Comparison of ENCODE assay signal across 16 cellular contexts in the genomic region with DNA sequence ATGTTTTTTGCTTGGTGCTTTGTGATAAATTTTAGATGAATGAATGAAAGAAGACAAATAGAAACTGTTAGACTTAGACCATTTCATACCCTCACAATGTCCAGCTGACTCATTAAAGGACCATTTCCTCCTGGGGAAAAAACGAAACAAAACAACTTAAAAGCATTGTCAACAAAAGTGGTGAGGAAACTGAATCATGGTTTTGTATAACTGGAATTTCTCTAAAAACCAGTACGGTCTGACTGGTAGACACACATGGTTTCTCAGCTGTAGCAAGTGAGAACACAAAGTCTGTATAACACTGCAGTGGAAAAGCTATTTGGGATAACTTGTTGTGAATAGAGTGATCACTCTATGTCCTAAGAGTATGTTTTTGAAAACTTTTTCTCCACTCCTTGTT. TPM values are rescaled to one million over a fixed set of nuclear protein-coding genes. Genes with fewer than 3 reads are reported as not detected.
DNase-seq lines count a peak whose midpoint lies in the region; TF ChIP-seq lines count a peak whose summit lies in the region.
"Had no signal": no experiment of that assay in that cellular context is flagged by ENCODE, and none has a peak within 500 bp of the region (broad histone marks: within the 10 kb centered on the region; RNA-seq: fewer than 3 reads in every experiment).

No MANE protein-coding gene starts in this region.

- H2AK5ac ChIP-seq in mesenchymal stem cell (ENCODE audit: low read length, severe bottlenecking), result no peak overlapping the region
- H2AK5ac ChIP-seq in H9 (ENCODE audit: insufficient read length, low read length), result no peak overlapping the region

- peaks cover 29% of the 10 kb centered on the region for H3K4me1 Mint-ChIP-seq in Calu3 (ENCODE audit: low read depth, unreplicated experiment)
- peaks cover 3 to 5% of the 10 kb centered on the region in 2 experiments for H3K4me1 Mint-ChIP-seq in H9

- peaks cover 7% of the 10 kb centered on the region for H3K27me3 Mint-ChIP-seq in Calu3 (ENCODE audit: unreplicated experiment)
- peaks cover 48% of the 10 kb centered on the region for H3K27me3 Mint-ChIP-seq in H9 (ENCODE audit: low read depth)

- CTCF ChIA-PET in PC-9 (lab: Charles Lee) (interaction anchor here (0.6 kb wide), 1 partner anchor 167 kb away, joined by 5 read pairs; no protein-coding TSS in a partner anchor), Calu3 (lab: Charles Lee) (interaction anchor here (0.9 to 7.3 kb wide), 14 partner anchors 9 to 168 kb away, joined by 3 to 135 read pairs (median 6); a partner anchor contains a TSS)

- H3K9me2 ChIP-seq in PC-9 (ENCODE audit: insufficient read depth), result no peaks in the 10 kb centered on the region

- BruUV-seq in PC-9 (replicated peaks; lab: Mats Ljungman, UMichigan) (no TSS peak), Calu3 (replicated peaks; lab: Mats Ljungman, UMichigan) (no TSS peak)

- H3K4me3 Mint-ChIP-seq in Calu3 (ENCODE audit: low read depth, unreplicated experiment) (no peak overlapping the region), H9 (no peak overlapping the region)
- H3K4me3 Mint-ChIP-seq: activated CD8-positive, alpha-beta T cell treated with anti-CD3 and anti-CD28 coated beads, Interleukin-2, amount 10 ng/mL, durations not matched to agents 7 days and 5 days; activated naive CD4-positive, alpha-beta T cell treated with anti-CD3 and anti-CD28 coated beads for 36 hours; T-helper 17 cell had no signal

- H3K36me3 ChIP-seq in PC-9 (ENCODE audit: low read depth) (no peaks in the 10 kb centered on the region), mesenchymal stem cell (ENCODE audit: control insufficient read depth in 1 of 2, insufficient read depth in 2 of 2, low read depth in 1 of 2, low read length in 2 of 2) (no peaks in the 10 kb centered on the region)
- H3K36me3 ChIP-seq: right lobe of liver had no signal

- no peak overlapping the region for H2BK120ac ChIP-seq in mesenchymal stem cell (ENCODE audit: low read depth, low read length)
- no peak overlapping the region for H2BK120ac ChIP-seq in H9 (ENCODE audit: low read depth, low read length, poor library complexity, severe bottlenecking)

- H4K20me1 ChIP-seq in PC-9 (ENCODE audit: insufficient read depth), result no peaks in the 10 kb centered on the region
- no peaks in the 10 kb centered on the region for H4K20me1 ChIP-seq in H9 (ENCODE audit: control insufficient read depth, insufficient read depth, insufficient read length)

- H3K9me3 ChIP-seq in PC-9 (ENCODE audit: insufficient read depth, low read depth), result no peaks in the 10 kb centered on the region
- no peaks in the 10 kb centered on the region for H3K9me3 ChIP-seq in mesenchymal stem cell (ENCODE audit: control insufficient read depth, low read length)
- H3K9me3 ChIP-seq in H9 (ENCODE audit: control insufficient read depth, low read depth, low read length), result no peaks in the 10 kb centered on the region
- H3K9me3 ChIP-seq: right lobe of liver had no signal

- H3K79me2 ChIP-seq in PC-9 (ENCODE audit: low read depth) (no peaks in the 10 kb centered on the region), H9 (ENCODE audit: insufficient read depth, low read length) (no peaks in the 10 kb centered on the region)

- H3K4me2 ChIP-seq in PC-9, result peak overlapping the region; percentile 34
- no peak overlapping the region for H3K4me2 ChIP-seq in mesenchymal stem cell (ENCODE audit: low read length, poor library complexity, severe bottlenecking)
- H3K4me2 ChIP-seq in H9 (ENCODE audit: insufficient read depth, insufficient read length, low read length), result no peak overlapping the region
- H3K4me2 ChIP-seq: KMS-11 had no signal

- H3K4ac ChIP-seq in mesenchymal stem cell (ENCODE audit: low read depth in 1 of 2, low read length in 2 of 2) (no peak overlapping the region), H9 (ENCODE audit: low read depth, low read length) (no peak overlapping the region)

- H3K18ac ChIP-seq in mesenchymal stem cell (ENCODE audit: low read depth in 1 of 2, low read length in 2 of 2) (peak overlapping the region in 1 of 2 experiments; percentile 45), H9 (ENCODE audit: insufficient read length, low read depth, low read length) (no peak overlapping the region)

- no peaks in the 10 kb centered on the region for H3K9me3 Mint-ChIP-seq in Calu3 (ENCODE audit: low read depth, unreplicated experiment)
- H3K9me3 Mint-ChIP-seq in H9, result no peaks in the 10 kb centered on the region
- H3K9me3 Mint-ChIP-seq: activated naive CD4-positive, alpha-beta T cell treated with anti-CD3 and anti-CD28 coated beads for 36 hours had no signal

- H3K4me1 ChIP-seq in PC-9 (replicated peaks; ENCODE audit: insufficient read depth) (peaks cover 16% of the 10 kb centered on the region), mesenchymal stem cell (ENCODE audit: control insufficient read depth, insufficient read depth, low read depth, low read length) (peaks cover 1% of the 10 kb centered on the region), H9 (ENCODE audit: insufficient read depth, low read length) (no peaks in the 10 kb centered on the region)

- no peak overlapping the region for H3K27ac ChIP-seq in PC-9
- peak overlapping the region; percentile 78 for H3K27ac ChIP-seq in mesenchymal stem cell (ENCODE audit: low read length, poor library complexity, severe bottlenecking)
- H3K27ac ChIP-seq in H9 (ENCODE audit: insufficient read length, low read depth, low read length), result no peak overlapping the region
- H3K27ac ChIP-seq: KMS-11, right lobe of liver had no signal

- no peak overlapping the region for H4K8ac ChIP-seq in mesenchymal stem cell (ENCODE audit: low read length)
- no peak overlapping the region for H4K8ac ChIP-seq in H9 (replicated peaks; ENCODE audit: insufficient read length, low read depth, low read length)

- H3K23ac ChIP-seq in mesenchymal stem cell (ENCODE audit: low read length in 2 of 2), result no peak overlapping the region
- H3K23ac ChIP-seq in H9 (ENCODE audit: insufficient read length, low read depth, low read length), result no peak overlapping the region

- peak; percentile 35 for DNase-seq in Daoy (ENCODE audit: low read depth)
- DNase-seq in PC-9, result peak in 1 of 2 experiments; percentile 51
- peak; percentile 62 to 94 for DNase-seq in dermis microvascular lymphatic vessel endothelial cell (ENCODE audit: low read depth in 2 of 2)
- peak; percentile 81 for DNase-seq in mesenchymal stem cell
- DNase-seq in T-helper 1 cell, result no peak
- DNase-seq in Calu3, result no peak
- no peak for DNase-seq in activated CD4-positive, alpha-beta T cell treated with anti-CD3 and anti-CD28 coated beads, Interleukin-2, amount 50 U/mL, for 48 hours
- no peak for DNase-seq in H9
- DNase-seq: activated CD8-positive, alpha-beta T cell treated with anti-CD3 and anti-CD28 coated beads, Interleukin-2, amount 10 ng/mL, durations not matched to agents 7 days and 5 days; activated naive CD4-positive, alpha-beta T cell treated with anti-CD3 and anti-CD28 coated beads for 36 hours; COR-L47; cortex of kidney; NCI-H2107; right lobe of liver; T-helper 17 cell had no signal

- no peak overlapping the region for H3K56ac ChIP-seq in H9 (ENCODE audit: insufficient read length, low read depth, low read length)

- H3K79me1 ChIP-seq in mesenchymal stem cell (replicated peaks; ENCODE audit: low read length, poor library complexity, severe bottlenecking) (no peaks in the 10 kb centered on the region), H9 (ENCODE audit: insufficient read depth, low read depth, low read length, poor library complexity, severe bottlenecking) (no peaks in the 10 kb centered on the region)

- TF ChIP-seq CTCF in PC-9 (conservative IDR thresholded peaks at IDR 0.05) (no peak), Calu3 (IDR thresholded peaks at IDR 0.05; ENCODE audit: unreplicated experiment) (no peak), H9 (conservative IDR thresholded peaks at IDR 0.05) (no peak)

- 0% methylated on average over 1 of the region's 2 CpGs for WGBS in mesenchymal stem cell
- WGBS in H9 (ENCODE audit: extremely low coverage, insufficient read length, low lambda C conversion rate), result no CpG with 5 or more reads among the region's 2 CpGs

- H2BK15ac ChIP-seq in mesenchymal stem cell (ENCODE audit: low read depth, poor library complexity, severe bottlenecking) (no peak overlapping the region), H9 (ENCODE audit: low read depth, low read length) (no peak overlapping the region)

- POLR2A ChIA-PET in PC-9 (lab: Charles Lee; ENCODE audit: unreplicated experiment), result interaction anchor here (0.7 kb wide), 1 partner anchor 137 kb away, joined by 4 read pairs; no protein-coding TSS in a partner anchor

- H3K9ac ChIP-seq in mesenchymal stem cell (ENCODE audit: low read length), result peak overlapping the region; percentile 19
- H3K9ac ChIP-seq in H9 (ENCODE audit: extremely low read depth, insufficient read length, low read length), result no peak overlapping the region
- H3K9ac ChIP-seq: KMS-11 had no signal

- H3K4me3 ChIP-seq in PC-9 (no peak overlapping the region), mesenchymal stem cell (ENCODE audit: insufficient read depth in 1 of 2, low read depth in 1 of 2, low read length in 2 of 2) (no peak overlapping the region)
- H3K4me3 ChIP-seq: right lobe of liver had no signal

- H2BK12ac ChIP-seq in mesenchymal stem cell (ENCODE audit: low read length in 2 of 2), result no peak overlapping the region
- no peak overlapping the region for H2BK12ac ChIP-seq in H9 (ENCODE audit: insufficient read length, low read depth, low read length)

- H3K14ac ChIP-seq in mesenchymal stem cell (ENCODE audit: low read length in 2 of 2) (no peak overlapping the region), H9 (ENCODE audit: insufficient read depth, low read length) (no peak overlapping the region)

- H4K91ac ChIP-seq in mesenchymal stem cell (ENCODE audit: low read length) (no peak overlapping the region), H9 (ENCODE audit: insufficient read length, low read depth, low read length) (no peak overlapping the region)

- H3K36me3 Mint-ChIP-seq in Calu3 (ENCODE audit: insufficient read depth, unreplicated experiment), result peaks cover 3% of the 10 kb centered on the region
- no peaks in the 10 kb centered on the region for H3K36me3 Mint-ChIP-seq in H9 (ENCODE audit: insufficient read depth in 1 of 3, low read depth in 3 of 3)

- H3K27me3 ChIP-seq in PC-9 (ENCODE audit: insufficient read depth, low read depth), result no peaks in the 10 kb centered on the region
- H3K27me3 ChIP-seq in mesenchymal stem cell (ENCODE audit: control insufficient read depth in 1 of 2, insufficient read depth in 1 of 2, low read length in 2 of 2), result peaks cover 0 to 34% of the 10 kb centered on the region in 2 experiments
- H3K27me3 ChIP-seq in H9 (ENCODE audit: insufficient read depth, low read length), result no peaks in the 10 kb centered on the region
- H3K27me3 ChIP-seq: right lobe of liver had no signal

- H3K23me2 ChIP-seq in H9 (ENCODE audit: insufficient read length, low read depth, low read length, poor library complexity, severe bottlenecking), result no peaks in the 10 kb centered on the region

- peak overlapping the region; percentile 58 for H2AFZ ChIP-seq in PC-9
- H2AFZ ChIP-seq in mesenchymal stem cell (ENCODE audit: low read depth, low read length), result no peak overlapping the region
- no peak overlapping the region for H2AFZ ChIP-seq in H9 (ENCODE audit: low read length)

- no peak overlapping the region for H3T11ph ChIP-seq in H9 (ENCODE audit: low read length)

- H2BK20ac ChIP-seq in H9 (ENCODE audit: low read depth, low read length, poor library complexity, severe bottlenecking), result no peak overlapping the region

- no peak overlapping the region for H2BK5ac ChIP-seq in mesenchymal stem cell (ENCODE audit: low read depth, low read length, poor library complexity, severe bottlenecking)
- no peak overlapping the region for H2BK5ac ChIP-seq in H9 (ENCODE audit: insufficient read length, low read length)

- H3K27ac Mint-ChIP-seq in Calu3 (ENCODE audit: unreplicated experiment), result no peak overlapping the region
- no peak overlapping the region for H3K27ac Mint-ChIP-seq in H9
- H3K27ac Mint-ChIP-seq: activated CD8-positive, alpha-beta T cell treated with anti-CD3 and anti-CD28 coated beads, Interleukin-2, amount 10 ng/mL, durations not matched to agents 7 days and 5 days; activated naive CD4-positive, alpha-beta T cell treated with anti-CD3 and anti-CD28 coated beads for 36 hours; T-helper 17 cell had no signal

- H3F3A ChIP-seq in PC-9 (ENCODE audit: insufficient read depth, low read depth), result no peaks in the 10 kb centered on the region

- H4K5ac ChIP-seq in H9 (ENCODE audit: insufficient read length, low read depth, low read length), result no peak overlapping the region

- intact Hi-C loops in PC-9 (cut with micrococcal nuclease; ENCODE audit: unreplicated experiment), result no loop called here
- intact Hi-C loops in Calu3 (cut with micrococcal nuclease; ENCODE audit: unreplicated experiment), result no loop called here

RNA-seq across cellular contexts. Expression of a gene that starts 5.3 kb away (rescaled TPM):
- 22.2 and 26.7 TPM in 2 replicates for total RNA-seq in Daoy (2014; rRNA removed; shearing (Covaris generic))
- 23.5 and 31.8 TPM in 2 replicates for total RNA-seq in PC-9 (2021)
- total RNA-seq in dermis microvascular lymphatic vessel endothelial cell, result 21.8 and 23.0 TPM in 2 replicates
- 27.2 TPM for polyA plus RNA-seq in mesenchymal stem cell (2013, experiment 1 of 2)
- 28.6 TPM for polyA plus RNA-seq in mesenchymal stem cell (2013, experiment 2 of 2)
- total RNA-seq in Calu3 (2022), result 137 and 141 TPM in 2 replicates
- total RNA-seq in H9 (2021), result 58.9 and 65.4 TPM in 2 replicates

RNA-seq across cellular contexts. Expression of a gene that starts 39.3 kb away (rescaled TPM):
- total RNA-seq in Daoy (2014; rRNA removed; shearing (Covaris generic)), result 3.4 and 5.4 TPM in 2 replicates
- total RNA-seq in PC-9 (2021), result 18.7 and 28.9 TPM in 2 replicates
- total RNA-seq in dermis microvascular lymphatic vessel endothelial cell, result 12.6 and 17.7 TPM in 2 replicates
- 18.9 TPM for polyA plus RNA-seq in mesenchymal stem cell (2013, experiment 1 of 2)
- 17.9 TPM for polyA plus RNA-seq in mesenchymal stem cell (2013, experiment 2 of 2)
- total RNA-seq in Calu3 (2022), result 127 and 130 TPM in 2 replicates
- total RNA-seq in H9 (2021), result 27.5 and 30.5 TPM in 2 replicates

Comparison
In these comparisons a context has a peak if more than half of its experiments do, and no peak if none do; other contexts are left out.
1. DNase-seq: peak in Daoy (single experiment), dermis microvascular lymphatic vessel endothelial cell (2 of 2) and mesenchymal stem cell (single experiment); none in T-helper 1 cell (0 of 5), Calu3 (single experiment), activated CD4-positive, alpha-beta T cell treated with anti-CD3 and anti-CD28 coated beads, Interleukin-2, amount 50 U/mL, for 48 hours (0 of 2) and H9 (single experiment).